Comparison of ENCODE assay signal across 26 cellular contexts in genomic region chr7:31061185-31061584, GRCh38. TPM values are rescaled to one million over a fixed set of nuclear protein-coding genes. Genes with fewer than 3 reads are reported as not detected.
A peak's percentile ranks its signal among the peaks of the same experiment; 100 is the strongest.
DNase-seq lines count a peak whose midpoint lies in the region; ATAC-seq, FAIRE-seq and TF ChIP-seq lines count a peak whose summit lies in the region.
"Had no signal": no experiment of that assay in that cellular context is flagged by ENCODE, and none has a peak within 500 bp of the region (broad histone marks: within the 10 kb centered on the region; RNA-seq: fewer than 3 reads in every experiment).

No MANE protein-coding gene starts in this region.

- H3K9me3 ChIP-seq in HepG2 (ENCODE audit: low read length), result no peaks in the 10 kb centered on the region
- no peaks in the 10 kb centered on the region for H3K9me3 ChIP-seq in right lobe of liver
- H3K9me3 ChIP-seq: SJSA1, tibial nerve had no signal

- peaks cover 7% of the 10 kb centered on the region for H3K36me3 Mint-ChIP-seq in brain
- H3K36me3 Mint-ChIP-seq: activated CD8-positive, alpha-beta memory T cell treated with anti-CD3 and anti-CD28 coated beads, Interleukin-2, amount 10 ng/mL, durations not matched to agents 7 days and 5 days; CD4-positive, CD25-positive, alpha-beta regulatory T cell; stimulated activated effector memory CD8-positive, alpha-beta T cell treated with anti-CD3 and anti-CD28 coated beads, Interleukin-12 subunit alpha, Interleukin-12 subunit beta, amount 100 ng/mL, for 72 hours had no signal

- H4K20me1 ChIP-seq in HepG2 (ENCODE audit: insufficient read depth, low read length), result no peaks in the 10 kb centered on the region

- H3K27me3 Mint-ChIP-seq in brain, result no peaks in the 10 kb centered on the region
- H3K27me3 Mint-ChIP-seq: activated CD8-positive, alpha-beta memory T cell treated with anti-CD3 and anti-CD28 coated beads, Interleukin-2, amount 10 ng/mL, durations not matched to agents 7 days and 5 days; activated naive CD8-positive, alpha-beta T cell treated with anti-CD3 and anti-CD28 coated beads, Interleukin-2, amount 50 U/mL, for 24 hours had no signal

- H3K27me3 ChIP-seq in HepG2 (ENCODE audit: control insufficient read depth in 1 of 2, insufficient read depth in 2 of 2, low read length in 2 of 2), result no peaks in the 10 kb centered on the region
- no peaks in the 10 kb centered on the region for H3K27me3 ChIP-seq in right lobe of liver
- H3K27me3 ChIP-seq: SJSA1, tibial nerve had no signal

- ATAC-seq in HepG2 (peak; percentile 88), right lobe of liver (no peak), HG03135 (IDR thresholded peaks at IDR 0.05; ENCODE audit: unreplicated experiment) (no peak)
- ATAC-seq: activated CD8-positive, alpha-beta memory T cell treated with anti-CD3 and anti-CD28 coated beads, Interleukin-2, amount 10 ng/mL, durations not matched to agents 7 days and 5 days; activated naive CD8-positive, alpha-beta T cell treated with anti-CD3 and anti-CD28 coated beads, Interleukin-2, amount 50 U/mL, for 24 hours; left cardiac atrium; stimulated activated effector memory CD8-positive, alpha-beta T cell treated with anti-CD3 and anti-CD28 coated beads, Interleukin-12 subunit alpha, Interleukin-12 subunit beta, amount 100 ng/mL, for 72 hours had no signal

- no peak for TF ChIP-seq POLR2A in HepG2 (IDR thresholded peaks at IDR 0.05; ENCODE audit: insufficient read depth in 1 of 2, low read depth in 2 of 2, low read length in 2 of 2)
- no peak for TF ChIP-seq POLR2A in right lobe of liver (IDR thresholded peaks at IDR 0.05)

- TF ChIP-seq EP300 in HepG2 (IDR thresholded peaks at IDR 0.05; ENCODE audit: low read depth in 2 of 2, low read length in 2 of 2) (no peak), HepG2 (CRISPR knock-in tag; IDR thresholded peaks at IDR 0.05; ENCODE audit: borderline replicate concordance) (no peak)

- no peaks in the 10 kb centered on the region for H3K79me2 ChIP-seq in HepG2 (ENCODE audit: insufficient read depth, low read length)

- no peak for FAIRE-seq in HepG2 (lab: Jason Lieb, UNC)
- FAIRE-seq: frontal cortex, GM12892, HTR-8/SVneo had no signal

- H3K36me3 ChIP-seq in HepG2 (replicated peaks in 1 of 2; ENCODE audit: control insufficient read depth in 1 of 2, insufficient read depth in 2 of 2, low read length in 2 of 2), result no peaks in the 10 kb centered on the region
- no peaks in the 10 kb centered on the region for H3K36me3 ChIP-seq in right lobe of liver
- H3K36me3 ChIP-seq: SJSA1, tibial nerve had no signal

- H2AFZ ChIP-seq in HepG2 (ENCODE audit: low read length), result no peak overlapping the region

- H3K9ac ChIP-seq in HepG2 (ENCODE audit: insufficient read depth, low read depth, low read length), result no peak overlapping the region

- H3K9me3 Mint-ChIP-seq in brain, result no peaks in the 10 kb centered on the region
- H3K9me3 Mint-ChIP-seq: activated naive CD8-positive, alpha-beta T cell treated with anti-CD3 and anti-CD28 coated beads, Interleukin-2, amount 50 U/mL, for 24 hours; dendritic cell treated with granulocyte-macrophage colony-stimulating factor and Interleukin-4, amounts not matched to agents 40 ng/mL and 50 ng/mL, for 4 days; stimulated activated effector memory CD8-positive, alpha-beta T cell treated with anti-CD3 and anti-CD28 coated beads, Interleukin-12 subunit alpha, Interleukin-12 subunit beta, amount 100 ng/mL, for 72 hours had no signal

- TF ChIP-seq CTCF in HepG2 (CRISPR knock-in tag; IDR thresholded peaks at IDR 0.05), result 0 out of 2 replicates have a peak, but pooled peaks have one; percentile 8
- TF ChIP-seq CTCF in right lobe of liver (IDR thresholded peaks at IDR 0.05), result no peak
- 0 out of 2 replicates have a peak, but pooled peaks have one; percentile 12 for TF ChIP-seq CTCF in LNCaP clone FGC (IDR thresholded peaks at IDR 0.05; ENCODE audit: control insufficient read depth, extremely low read depth, insufficient read depth)
- no peak for TF ChIP-seq CTCF in brain (conservative IDR thresholded peaks at IDR 0.05)

- POLR2A ChIA-PET in HepG2 (lab: Yijun Ruan, JAX), result no interaction called here

- H3K4me1 ChIP-seq in HepG2 (ENCODE audit: insufficient read depth, low read length), result no peaks in the 10 kb centered on the region
- H3K4me1 ChIP-seq in right lobe of liver, result no peaks in the 10 kb centered on the region
- H3K4me1 ChIP-seq: SJSA1, tibial nerve had no signal

- no peak overlapping the region for H3K4me2 ChIP-seq in HepG2 (ENCODE audit: low read depth, low read length)

- H3K27ac Mint-ChIP-seq in brain, result peak overlapping the region in 4 of 5 experiments; percentile 6 to 82 (median 52)
- H3K27ac Mint-ChIP-seq: activated CD8-positive, alpha-beta memory T cell treated with anti-CD3 and anti-CD28 coated beads, Interleukin-2, amount 10 ng/mL, durations not matched to agents 7 days and 5 days; activated naive CD8-positive, alpha-beta T cell treated with anti-CD3 and anti-CD28 coated beads, Interleukin-2, amount 50 U/mL, for 24 hours; CD4-positive, CD25-positive, alpha-beta regulatory T cell; dendritic cell treated with granulocyte-macrophage colony-stimulating factor and Interleukin-4, amounts not matched to agents 40 ng/mL and 50 ng/mL, for 4 days; stimulated activated effector memory CD8-positive, alpha-beta T cell treated with anti-CD3 and anti-CD28 coated beads, Interleukin-12 subunit alpha, Interleukin-12 subunit beta, amount 100 ng/mL, for 72 hours had no signal

- in situ Hi-C loops in HepG2 (cut with HindIII; ENCODE audit: extremely low pct_ligation_motif_present, low pct_unique_long_range_greater_than_20kb), result no loop called here

- 31% methylated on average over 2 of the region's 5 CpGs for WGBS in HepG2 (ENCODE audit: low lambda C conversion rate)
- no CpG with 5 or more reads among the region's 5 CpGs for WGBS in right lobe of liver (ENCODE audit: insufficient coverage, low coverage, low lambda C conversion rate, missing lambda C conversion rate)

- DNase-seq in HepG2 (ENCODE audit: low spot score), result peak; percentile 3
- no peak for DNase-seq in right lobe of liver
- no peak for DNase-seq in LNCaP clone FGC (ENCODE audit: low read depth)
- DNase-seq in NCI-H524 (lab: John Stamatoyannopoulos, UW), result no peak
- DNase-seq in NCI-H2107 treated with DMSO at 0.1 percent for 48 hours (lab: John Stamatoyannopoulos, UW; ENCODE audit: unreplicated experiment), result no peak
- DNase-seq in MV-4-11 (lab: John Stamatoyannopoulos, UW), result no peak
- DNase-seq: activated CD4-positive, alpha-beta T cell treated with anti-CD3 and anti-CD28 coated beads for 4 hours; activated CD8-positive, alpha-beta memory T cell treated with anti-CD3 and anti-CD28 coated beads, Interleukin-2, amount 10 ng/mL, durations not matched to agents 7 days and 5 days; activated naive CD8-positive, alpha-beta T cell treated with anti-CD3 and anti-CD28 coated beads, Interleukin-2, amount 50 U/mL, for 24 hours; CD4-positive, CD25-positive, alpha-beta regulatory T cell; left cardiac atrium; NCI-H187; stimulated activated CD4-positive, alpha-beta T cell treated with anti-CD3 and anti-CD28 coated beads, Interleukin-15, amount 100 ng/mL, for 24 hours; T-helper 9 cell had no signal

- TF ChIP-seq RAD21 in HepG2 (CRISPR knock-in tag; IDR thresholded peaks at IDR 0.05), result no peak

- H3K27ac ChIP-seq in HepG2 (ENCODE audit: extremely low read length, insufficient read depth, low read length), result no peak overlapping the region
- H3K27ac ChIP-seq in right lobe of liver, result no peak overlapping the region
- H3K27ac ChIP-seq: SJSA1, tibial nerve had no signal

- H3K4me3 Mint-ChIP-seq in brain, result peak overlapping the region in 1 of 5 experiments; percentile 18
- H3K4me3 Mint-ChIP-seq: activated CD8-positive, alpha-beta memory T cell treated with anti-CD3 and anti-CD28 coated beads, Interleukin-2, amount 10 ng/mL, durations not matched to agents 7 days and 5 days; activated naive CD8-positive, alpha-beta T cell treated with anti-CD3 and anti-CD28 coated beads, Interleukin-2, amount 50 U/mL, for 24 hours; CD4-positive, CD25-positive, alpha-beta regulatory T cell; dendritic cell treated with granulocyte-macrophage colony-stimulating factor and Interleukin-4, amounts not matched to agents 40 ng/mL and 50 ng/mL, for 4 days; stimulated activated effector memory CD8-positive, alpha-beta T cell treated with anti-CD3 and anti-CD28 coated beads, Interleukin-12 subunit alpha, Interleukin-12 subunit beta, amount 100 ng/mL, for 72 hours had no signal

- CTCF ChIA-PET in HepG2 (lab: Yijun Ruan, JAX; ENCODE audit: low intra/inter-chr PET ratio, low total read pairs), result no interaction called here

- BruUV-seq in HepG2 (replicated peaks; lab: Mats Ljungman, UMichigan), result no TSS peak

- peaks cover 78% of the 10 kb centered on the region for H3K4me1 Mint-ChIP-seq in brain
- H3K4me1 Mint-ChIP-seq: activated CD8-positive, alpha-beta memory T cell treated with anti-CD3 and anti-CD28 coated beads, Interleukin-2, amount 10 ng/mL, durations not matched to agents 7 days and 5 days; activated naive CD8-positive, alpha-beta T cell treated with anti-CD3 and anti-CD28 coated beads, Interleukin-2, amount 50 U/mL, for 24 hours; CD4-positive, CD25-positive, alpha-beta regulatory T cell; stimulated activated effector memory CD8-positive, alpha-beta T cell treated with anti-CD3 and anti-CD28 coated beads, Interleukin-12 subunit alpha, Interleukin-12 subunit beta, amount 100 ng/mL, for 72 hours had no signal

- intact Hi-C loops in HepG2 (cut with micrococcal nuclease; ENCODE audit: unreplicated experiment), result no loop called here
- intact Hi-C loops in right lobe of liver (cut with DNase I), result no loop called here

- H3K4me3 ChIP-seq in HepG2 (replicated peaks in 1 of 3; ENCODE audit: insufficient read depth in 1 of 3, low read depth in 2 of 3, low read length in 3 of 3) (no peak overlapping the region), right lobe of liver (no peak overlapping the region), LNCaP clone FGC (ENCODE audit: low read depth, low read length) (no peak overlapping the region)
- H3K4me3 ChIP-seq: SJSA1, tibial nerve had no signal

RNA-seq across cellular contexts. Expression of gene ADCYAP1R1, which starts 9.1 kb away (rescaled TPM):
- total RNA-seq in HepG2 (2016; rRNA removed; fragmentation: Illumina TruSeq; extraction: Trizol) (not detected in 2 replicates), right lobe of liver (under 1 TPM; 0.05 to 0.37 (median 0.29) TPM)
- total RNA-seq in HepG2 (2016; cell fraction: cytosol; rRNA removed; fragmentation: Illumina TruSeq; extraction: Trizol; ENCODE audit: low read depth), result not detected in 2 replicates
- not detected in 2 replicates for total RNA-seq in HepG2 (2016; cell fraction: insoluble cytoplasmic fraction; rRNA removed; fragmentation: Illumina TruSeq; extraction: Trizol)
- not detected in 2 replicates for total RNA-seq in HepG2 (2016; cell fraction: membrane; rRNA removed; fragmentation: Illumina TruSeq; extraction: Trizol)
- total RNA-seq in HepG2 (2016; cell fraction: nucleus; rRNA removed; fragmentation: Illumina TruSeq; extraction: Trizol), result not detected in 2 replicates
- polyA plus RNA-seq in HepG2 (2011; rRNA removed) (not detected in 2 replicates), brain (ENCODE audit: insufficient read depth, low read depth, low replicate concordance) (16.3 TPM)
- polyA plus RNA-seq in HepG2 (2011; cell fraction: cytosol; rRNA removed), result not detected in 2 replicates
- not detected in 2 replicates for polyA plus RNA-seq in HepG2 (2011; cell fraction: nucleus; rRNA removed)
- polyA plus RNA-seq in HepG2 (2012), result not detected in 2 replicates
- not detected in 2 replicates for polyA plus RNA-seq in HepG2 (2016; cell fraction: cytosol; fragmentation: Illumina TruSeq; extraction: Trizol; ENCODE audit: low read depth)
- not detected in 2 replicates for polyA plus RNA-seq in HepG2 (2016; cell fraction: insoluble cytoplasmic fraction; fragmentation: Illumina TruSeq; extraction: Trizol; ENCODE audit: low read depth)
- not detected in 2 replicates for polyA plus RNA-seq in HepG2 (2016; cell fraction: membrane; fragmentation: Illumina TruSeq; extraction: Trizol; ENCODE audit: low read depth)
- not detected in 2 replicates for polyA plus RNA-seq in HepG2 (2016; cell fraction: nucleus; fragmentation: Illumina TruSeq; extraction: Trizol; ENCODE audit: insufficient read depth, low read depth)
- polyA minus RNA-seq in HepG2 (2011; rRNA and poly(A)+ RNA removed; ENCODE audit: low replicate concordance), result 0.02 TPM in 1 of 2 replicates, not detected in the other
- polyA minus RNA-seq in HepG2 (2011; cell fraction: cytosol; rRNA and poly(A)+ RNA removed), result not detected in 2 replicates
- polyA minus RNA-seq in HepG2 (2011; cell fraction: nucleus; rRNA and poly(A)+ RNA removed), result not detected in 2 replicates
- total RNA-seq: activated CD8-positive, alpha-beta memory T cell treated with anti-CD3 and anti-CD28 coated beads, Interleukin-2, amount 10 ng/mL, durations not matched to agents 7 days and 5 days; CD4-positive, CD25-positive, alpha-beta regulatory T cell; M059J; NCI-H460; renal cortical epithelial cell; SJSA1 had no signal
- polyA plus RNA-seq: CD4-positive, CD25-positive, alpha-beta regulatory T cell had no signal

Comparison
In these comparisons a context has a peak if more than half of its experiments do, and no peak if none do; other contexts are left out.
1. CTCF ChIP-seq: peak in HepG2 (single experiment) and LNCaP clone FGC (single experiment); none in right lobe of liver (0 of 4) and brain (0 of 2).